14 cellular contexts compared by ENCODE assay signal in the genomic region with DNA sequence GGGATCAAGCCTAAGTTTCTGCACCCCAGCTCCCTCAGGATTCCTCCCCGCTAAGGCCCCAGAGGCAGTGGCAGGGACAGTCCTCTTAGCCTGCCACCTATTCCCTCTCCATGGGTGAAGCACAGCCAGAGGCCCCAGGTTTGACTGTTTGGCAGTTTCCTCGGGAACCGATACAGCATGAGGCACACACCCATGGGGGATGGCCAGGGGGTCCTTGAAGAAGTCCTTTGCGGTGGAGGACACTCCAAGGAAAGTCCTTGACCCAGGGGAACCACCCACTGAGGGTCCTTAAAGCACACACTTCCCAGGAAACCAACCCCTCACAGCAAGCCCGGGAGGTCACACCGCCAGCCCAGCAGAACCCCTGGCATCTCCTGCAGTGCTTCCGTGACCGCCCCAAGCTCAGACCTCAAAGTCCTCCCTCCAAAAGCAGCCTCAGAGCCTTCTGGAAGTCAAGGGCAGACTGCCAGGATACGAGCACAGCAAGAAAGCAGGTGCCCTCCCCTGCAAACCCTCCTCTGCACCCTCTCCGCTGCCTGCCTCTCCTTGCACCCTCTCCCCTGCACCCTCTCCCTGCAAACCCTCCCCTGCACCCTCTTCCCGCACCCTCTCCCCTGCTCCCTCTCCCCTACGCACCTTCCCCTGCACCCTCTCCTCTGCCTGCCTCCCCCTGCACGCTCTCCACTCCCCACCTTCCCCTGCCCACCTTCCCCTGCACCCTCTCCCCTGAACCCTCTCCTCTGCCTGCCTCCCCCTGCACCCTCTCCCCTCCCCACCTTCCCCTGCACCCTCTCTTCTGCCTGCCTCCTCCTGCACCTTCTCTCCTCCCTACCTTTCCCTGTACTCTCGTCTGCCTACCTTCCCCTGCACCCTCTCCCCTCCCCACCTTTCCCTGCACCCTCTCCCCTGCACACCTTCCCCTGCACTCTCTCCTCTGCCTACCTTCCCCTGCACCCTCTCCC. TPM values are rescaled to one million over a fixed set of nuclear protein-coding genes. Genes with fewer than 3 reads are reported as not detected.
DNase-seq lines count a peak whose midpoint lies in the region; ATAC-seq and TF ChIP-seq lines count a peak whose summit lies in the region.
"Had no signal": no experiment of that assay in that cellular context is flagged by ENCODE, and none has a peak within 500 bp of the region (broad histone marks: within the 10 kb centered on the region; RNA-seq: fewer than 3 reads in every experiment).

No MANE protein-coding gene starts in this region.

- H3F3A ChIP-seq in Loucy (ENCODE audit: low read depth) = no peaks in the 10 kb centered on the region; the same call in 1 of the 2 replicates

- ATAC-seq in stimulated activated effector memory CD8-positive, alpha-beta T cell treated with anti-CD3 and anti-CD28 coated beads, Interleukin-12 subunit alpha, Interleukin-12 subunit beta, amount 100 ng/mL, for 72 hours = no peak
- no peak for ATAC-seq in HG02798 (IDR thresholded peaks at IDR 0.05; ENCODE audit: poor library complexity, unreplicated experiment)

- H3K4me3 ChIP-seq in Loucy (ENCODE audit: low read length, poor library complexity, severe bottlenecking) (peak overlapping the region; percentile 96), ovary (no peak overlapping the region)
- peak overlapping the region; percentile 69 for H3K4me3 ChIP-seq in effector memory CD4-positive, alpha-beta T cell (ENCODE audit: insufficient read depth, low read depth, low read length, poor library complexity, severe bottlenecking)

- DNase-seq in activated T-cell treated with anti-CD3 and anti-CD28 coated beads, Interleukin-2, amount 50 U/mL, for 24 hours = peak; percentile 42
- no peak for DNase-seq in activated T-cell treated with anti-CD3 and anti-CD28 coated beads for 4 hours
- DNase-seq in effector memory CD4-positive, alpha-beta T cell = no peak
- DNase-seq in stimulated activated effector memory CD8-positive, alpha-beta T cell treated with anti-CD3 and anti-CD28 coated beads, Interleukin-12 subunit alpha, Interleukin-12 subunit beta, amount 100 ng/mL, for 72 hours (ENCODE audit: low spot score in 2 of 2) = no peak
- no peak for DNase-seq in ovary
- DNase-seq in NCI-H446 treated with DMSO at 0.1 percent for 48 hours (lab: John Stamatoyannopoulos, UW) = no peak
- DNase-seq: activated CD4-positive, alpha-beta T cell treated with anti-CD3 and anti-CD28 coated beads for 48 hours; effector CD4-positive, alpha-beta T cell; GOT3; IMR-90; SHP77 treated with DMSO at 0.1 percent for 48 hours had no signal

- TF ChIP-seq CTCF in Loucy (conservative IDR thresholded peaks at IDR 0.05; ENCODE audit: low read length) = no peak
- TF ChIP-seq CTCF in ovary (IDR thresholded peaks at IDR 0.05) = no peak

- TF ChIP-seq EP300 in ovary (IDR thresholded peaks at IDR 0.05) = no peak

- H3K9me3 ChIP-seq in Loucy (ENCODE audit: insufficient read depth, low read depth, low read length) (no peaks in the 10 kb centered on the region), ovary (no peaks in the 10 kb centered on the region)
- H3K9me3 ChIP-seq in effector memory CD4-positive, alpha-beta T cell (ENCODE audit: control insufficient read depth, low read length) = no peaks in the 10 kb centered on the region

- peaks cover 36% of the 10 kb centered on the region for H3K4me1 Mint-ChIP-seq in activated T-cell treated with anti-CD3 and anti-CD28 coated beads, Interleukin-2, amount 50 U/mL, for 24 hours (ENCODE audit: low read depth)
- peaks cover 39% of the 10 kb centered on the region for H3K4me1 Mint-ChIP-seq in stimulated activated effector memory CD8-positive, alpha-beta T cell treated with anti-CD3 and anti-CD28 coated beads, Interleukin-12 subunit alpha, Interleukin-12 subunit beta, amount 100 ng/mL, for 72 hours

- no peaks in the 10 kb centered on the region for H3K36me3 ChIP-seq in Loucy (ENCODE audit: insufficient read depth, low read length)
- peaks cover 8% of the 10 kb centered on the region for H3K36me3 ChIP-seq in effector memory CD4-positive, alpha-beta T cell (ENCODE audit: control insufficient read depth, insufficient read depth, low read length)
- H3K36me3 ChIP-seq in ovary = no peaks in the 10 kb centered on the region

- no peaks in the 10 kb centered on the region for H3K27me3 ChIP-seq in Loucy (ENCODE audit: insufficient read depth, low read length, poor library complexity, severe bottlenecking)
- H3K27me3 ChIP-seq in effector memory CD4-positive, alpha-beta T cell (replicated peaks; ENCODE audit: control insufficient read depth, insufficient read depth, low read length, poor library complexity, severe bottlenecking) = no peaks in the 10 kb centered on the region
- no peaks in the 10 kb centered on the region for H3K27me3 ChIP-seq in ovary

- H3K79me2 ChIP-seq in Loucy (ENCODE audit: insufficient read depth, low read length) = peaks cover 22% of the 10 kb centered on the region

- H3K27ac Mint-ChIP-seq in activated T-cell treated with anti-CD3 and anti-CD28 coated beads, Interleukin-2, amount 50 U/mL, for 24 hours = peak overlapping the region; percentile 47
- H3K27ac Mint-ChIP-seq in stimulated activated effector memory CD8-positive, alpha-beta T cell treated with anti-CD3 and anti-CD28 coated beads, Interleukin-12 subunit alpha, Interleukin-12 subunit beta, amount 100 ng/mL, for 72 hours = peak overlapping the region; percentile 43

- WGBS in ovary, 3 donors = 24 to 38% (median 29%) methylated on average over 13 to 14 of the region's 14 CpGs

- H3K9me2 ChIP-seq in Loucy (replicated peaks; ENCODE audit: low read depth, low read length) = no peaks in the 10 kb centered on the region

- no peak overlapping the region for H2AFZ ChIP-seq in Loucy (ENCODE audit: low read length)

- peak overlapping the region; percentile 92 for H3K4me2 ChIP-seq in Loucy (ENCODE audit: low read depth, low read length, poor library complexity, severe bottlenecking)

- H3K9me3 Mint-ChIP-seq in activated T-cell treated with anti-CD3 and anti-CD28 coated beads, Interleukin-2, amount 50 U/mL, for 24 hours = no peaks in the 10 kb centered on the region
- H3K9me3 Mint-ChIP-seq in stimulated activated effector memory CD8-positive, alpha-beta T cell treated with anti-CD3 and anti-CD28 coated beads, Interleukin-12 subunit alpha, Interleukin-12 subunit beta, amount 100 ng/mL, for 72 hours = no peaks in the 10 kb centered on the region

- intact Hi-C loops in ovary (cut with DNase I) = no loop called here

- H3K4me1 ChIP-seq in Loucy (ENCODE audit: insufficient read depth, low read length, poor library complexity, severe bottlenecking) = peaks cover 47% of the 10 kb centered on the region
- H3K4me1 ChIP-seq in effector memory CD4-positive, alpha-beta T cell (ENCODE audit: control insufficient read depth, insufficient read depth, low read length, poor library complexity, severe bottlenecking) = peaks cover 27% of the 10 kb centered on the region
- H3K4me1 ChIP-seq in ovary (ENCODE audit: insufficient read depth) = peaks cover 2% of the 10 kb centered on the region

- no peaks in the 10 kb centered on the region for H3K36me3 Mint-ChIP-seq in activated T-cell treated with anti-CD3 and anti-CD28 coated beads, Interleukin-2, amount 50 U/mL, for 24 hours (ENCODE audit: low read depth)
- H3K36me3 Mint-ChIP-seq in stimulated activated effector memory CD8-positive, alpha-beta T cell treated with anti-CD3 and anti-CD28 coated beads, Interleukin-12 subunit alpha, Interleukin-12 subunit beta, amount 100 ng/mL, for 72 hours = no peaks in the 10 kb centered on the region

- no peaks in the 10 kb centered on the region for H3K27me3 Mint-ChIP-seq in activated T-cell treated with anti-CD3 and anti-CD28 coated beads, Interleukin-2, amount 50 U/mL, for 24 hours

- peak overlapping the region; percentile 96 for H3K9ac ChIP-seq in Loucy (ENCODE audit: low read depth, low read length, poor library complexity, severe bottlenecking)

- peaks cover 9% of the 10 kb centered on the region for H4K20me1 ChIP-seq in Loucy (ENCODE audit: insufficient read depth, low read length, poor library complexity, severe bottlenecking)

- H3K27ac ChIP-seq in effector memory CD4-positive, alpha-beta T cell (ENCODE audit: insufficient read depth, low read length, poor library complexity, severe bottlenecking) = peak overlapping the region; percentile 45
- H3K27ac ChIP-seq in ovary = no peak overlapping the region

- TF ChIP-seq POLR2A in ovary (IDR thresholded peaks at IDR 0.05) = no peak

- peak overlapping the region; percentile 23 for H3K4me3 Mint-ChIP-seq in activated T-cell treated with anti-CD3 and anti-CD28 coated beads, Interleukin-2, amount 50 U/mL, for 24 hours
- H3K4me3 Mint-ChIP-seq in stimulated activated effector memory CD8-positive, alpha-beta T cell treated with anti-CD3 and anti-CD28 coated beads, Interleukin-12 subunit alpha, Interleukin-12 subunit beta, amount 100 ng/mL, for 72 hours = peak overlapping the region; percentile 84

RNA-seq across cellular contexts. Expression of a gene that starts 1.4 kb away (rescaled TPM):
- total RNA-seq in ovary = 10 to 100 TPM; 15.0 to 52.6 (median 27.5) TPM
- polyA plus RNA-seq in ovary = 10 to 100 TPM in 1 of 2 donors, 1 to 10 TPM in 1; 1.5 to 39.5 TPM

RNA-seq across cellular contexts. Expression of a gene that starts 19.4 kb away (rescaled TPM):
- total RNA-seq in ovary = 10 to 100 TPM in 1 of 7 donors, 1 to 10 TPM in 4, under 1 TPM in 2; 0.30 to 56.8 (median 3.4) TPM
- under 1 TPM in 1 of 2 donors, not detected in 1; 0.21 TPM for polyA plus RNA-seq in ovary

RNA-seq across cellular contexts. Expression of a gene that starts 28.4 kb away (rescaled TPM):
- 10 to 100 TPM in 1 of 7 donors, 1 to 10 TPM in 2, under 1 TPM in 4; 0.15 to 11.4 (median 0.82) TPM for total RNA-seq in ovary
- polyA plus RNA-seq in ovary = under 1 TPM; 0.12 to 0.31 TPM
- total RNA-seq: IMR-90 had no signal
- polyA plus RNA-seq: BJ, IMR-90 had no signal

RNA-seq across cellular contexts. Expression of a gene that starts 36.7 kb away (rescaled TPM):
- total RNA-seq in ovary = 10 to 100 TPM; 34.4 to 56.5 (median 42.7) TPM
- polyA plus RNA-seq in ovary = 10 to 100 TPM; 17.1 to 38.6 TPM

RNA-seq across cellular contexts. Expression of a gene that starts 44.1 kb away (rescaled TPM):
- 10 to 100 TPM; 14.7 to 90.3 (median 52.5) TPM for total RNA-seq in ovary
- polyA plus RNA-seq in ovary = 10 to 100 TPM in 1 of 2 donors, 1 to 10 TPM in 1; 1.3 to 58.1 TPM
